ENCODE assay signal across 15 cellular contexts in the genomic region with DNA sequence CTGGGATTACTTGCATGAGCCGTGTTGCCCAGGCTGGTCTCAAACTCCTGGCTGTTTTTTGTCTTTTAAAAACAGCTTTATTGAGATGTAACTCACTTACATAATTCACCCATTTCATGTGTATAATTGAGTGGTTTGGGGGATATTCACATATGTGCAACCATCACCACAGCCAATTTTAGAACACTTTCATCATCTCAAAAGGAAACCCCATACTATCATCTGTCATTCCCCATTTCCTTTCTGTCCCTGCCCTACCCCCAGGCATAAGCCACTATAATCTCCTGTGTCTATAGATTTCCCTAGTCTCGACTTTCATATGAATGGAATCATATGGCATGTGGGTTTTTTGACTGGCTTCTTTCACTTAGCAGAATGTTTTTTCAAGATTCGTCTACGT.
"Had no signal": no experiment of that assay in that cellular context is flagged by ENCODE, and none has a peak within 500 bp of the region (broad histone marks: within the 10 kb centered on the region; RNA-seq: fewer than 3 reads in every experiment).

No MANE protein-coding gene starts in this region.

- H3K9me3 Mint-ChIP-seq: activated T-helper 2 cell treated with anti-CD3 and anti-CD28 coated beads, Interferon-gamma antibody, Interleukin-2, Interleukin-4, amounts not matched to agents 10 μg/mL and 5 μg/mL and 100 μg/mL, durations not matched to agents 14 hours and 24 hours and 36 hours had no signal

- H3K4me1 Mint-ChIP-seq: brain, memory B cell, nephron, WTC11 had no signal

- H3K9me3 ChIP-seq: left ventricle myocardium inferior, psoas muscle, sigmoid colon, thoracic aorta had no signal

- H3K4me3 ChIP-seq: left ventricle myocardium inferior, psoas muscle, sigmoid colon, thoracic aorta had no signal

- ATAC-seq: psoas muscle, WTC11 had no signal

- H3K27ac ChIP-seq: left ventricle myocardium inferior, psoas muscle, sigmoid colon, thoracic aorta had no signal

- H3K4me1 ChIP-seq: left ventricle myocardium inferior, psoas muscle, sigmoid colon had no signal

- H3K27ac Mint-ChIP-seq: activated CD4-positive, alpha-beta T cell treated with anti-CD3 and anti-CD28 coated beads, Interleukin-2, amount 10 ng/mL, durations not matched to agents 24 days and 14 days; activated T-helper 2 cell treated with anti-CD3 and anti-CD28 coated beads, Interferon-gamma antibody, Interleukin-2, Interleukin-4, amounts not matched to agents 10 μg/mL and 5 μg/mL and 100 μg/mL, durations not matched to agents 14 hours and 24 hours and 36 hours; brain; memory B cell; nephron; WTC11 had no signal

- H3K4me3 Mint-ChIP-seq: activated CD4-positive, alpha-beta T cell treated with anti-CD3 and anti-CD28 coated beads, Interleukin-2, amount 10 ng/mL, durations not matched to agents 24 days and 14 days; brain; memory B cell; nephron; WTC11 had no signal

- H3K27me3 ChIP-seq: sigmoid colon had no signal

- DNase-seq: activated CD4-positive, alpha-beta T cell treated with anti-CD3 and anti-CD28 coated beads, Interleukin-2, amount 10 ng/mL, durations not matched to agents 24 days and 14 days; activated naive CD4-positive, alpha-beta T cell treated with anti-CD3 and anti-CD28 coated beads, Interleukin-2, amount 50 U/mL, for 16 hours; activated T-cell treated with anti-CD3 and anti-CD28 coated beads for 4 hours; kidney; left ventricle myocardium inferior; occipital lobe; psoas muscle; sigmoid colon; stimulated activated naive CD4-positive, alpha-beta T cell treated with Interleukin-2 at 50 U/mL for 16 hours had no signal
